ENCODE assay signal across 22 cellular contexts in the genomic region with DNA sequence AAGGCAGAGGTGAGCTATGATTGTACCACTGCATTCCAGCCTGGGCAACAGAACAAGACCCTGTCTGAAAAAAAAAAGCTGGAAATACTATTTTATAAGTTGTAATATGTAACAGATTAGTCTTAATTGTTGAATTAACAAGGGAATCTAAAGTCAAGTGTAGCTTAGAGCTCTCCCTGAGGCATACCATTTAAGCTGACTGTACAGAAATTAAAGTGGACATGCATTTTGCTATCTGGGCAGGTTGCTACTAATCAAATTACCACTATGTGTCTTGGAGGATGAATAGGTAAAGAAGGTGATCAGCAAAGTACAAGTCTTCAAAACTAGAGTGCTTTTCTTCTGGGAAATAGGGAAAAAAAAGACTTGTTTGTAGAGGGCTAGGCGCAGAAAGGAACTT.
"Had no signal": no experiment of that assay in that cellular context is flagged by ENCODE, and none has a peak within 500 bp of the region (broad histone marks: within the 10 kb centered on the region; RNA-seq: fewer than 3 reads in every experiment).

No MANE protein-coding gene starts in this region.

- H3K4me3 ChIP-seq: adrenal gland, MG63 had no signal

- H3K4me2 ChIP-seq: KMS-11 had no signal

- H3K9ac ChIP-seq: KMS-11 had no signal

- H3K27me3 ChIP-seq: adrenal gland, MG63 had no signal

- H3K36me3 ChIP-seq: adrenal gland, MG63 had no signal

- ATAC-seq: activated CD4-positive, CD25-positive, alpha-beta regulatory T cell treated with anti-CD3 and anti-CD28 coated beads, Interleukin-2, amount 50 U/mL, for 24 hours; activated CD8-positive, alpha-beta T cell treated with anti-CD3 and anti-CD28 coated beads for 36 hours had no signal

- DNase-seq: activated CD4-positive, alpha-beta T cell treated with anti-CD3 and anti-CD28 coated beads for 4 hours; activated CD8-positive, alpha-beta memory T cell treated with anti-CD3 and anti-CD28 coated beads, Interleukin-2, amount 50 U/mL, for 4 hours; activated CD8-positive, alpha-beta T cell treated with anti-CD3 and anti-CD28 coated beads for 36 hours; activated naive CD4-positive, alpha-beta T cell treated with anti-CD3 and anti-CD28 coated beads, Interleukin-2, amount 50 U/mL, for 16 hours; activated naive CD8-positive, alpha-beta T cell treated with anti-CD3 and anti-CD28 coated beads, Interleukin-2, amount 10 ng/mL, durations not matched to agents 7 days and 5 days; activated T-cell treated with anti-CD3 and anti-CD28 coated beads, Interleukin-2, amount 50 U/mL, for 72 hours; adrenal gland; anterior cingulate cortex; central memory CD4-positive, alpha-beta T cell; MG63; MV-4-11; NCI-H1092 treated with DMSO at 0.1 percent for 48 hours; NCI-H1417 treated with DMSO at 0.1 percent for 48 hours; NCI-H1694; NCI-H2081; NCI-H510A treated with DMSO at 0.1 percent for 48 hours; NCI-H69; NK-92 treated with Interleukin-12 subunit alpha and Interleukin-12 subunit beta, amount 100 ng/mL, for 24 hours; SHP77 treated with DMSO at 0.1 percent for 48 hours had no signal

- FAIRE-seq: RCC 7860 had no signal

- H3K27ac ChIP-seq: adrenal gland, KMS-11 had no signal

- H3K9me3 ChIP-seq: adrenal gland, MG63 had no signal
